Comparison of ENCODE assay signal across 1 cellular context in genomic region chr1:150629115-150629928, GRCh38.
TF ChIP-seq lines count a peak whose summit lies in the region.

A gene with protein sequence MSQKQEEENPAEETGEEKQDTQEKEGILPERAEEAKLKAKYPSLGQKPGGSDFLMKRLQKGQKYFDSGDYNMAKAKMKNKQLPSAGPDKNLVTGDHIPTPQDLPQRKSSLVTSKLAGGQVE (minus strand): TSS chr1:150629612. CDS start chr1:150629470, 142 bp downstream.

TF ChIP-seq in GM12878, 131 proteins besides CTCF, POLR2A, EP300 and RAD21 (continued from another document):
- TF ChIP-seq ETV6 (conservative IDR thresholded peaks at IDR 0.05 in 1 of 2, IDR thresholded peaks at IDR 0.05 in 1 of 2; ENCODE audit: borderline replicate concordance in 1 of 2, low read depth in 1 of 2), result no peak
